24 cellular contexts compared by ENCODE assay signal in genomic region chr1:95226781-95227660, GRCh38. TPM values are rescaled to one million over a fixed set of nuclear protein-coding genes. Genes with fewer than 3 reads are reported as not detected.
DNase-seq lines count a peak whose midpoint lies in the region; ATAC-seq and TF ChIP-seq lines count a peak whose summit lies in the region.
"Had no signal": no experiment of that assay in that cellular context is flagged by ENCODE, and none has a peak within 500 bp of the region (broad histone marks: within the 10 kb centered on the region; RNA-seq: fewer than 3 reads in every experiment).

No MANE protein-coding gene starts in this region.

- no peak for TF ChIP-seq EP300 in suprapubic skin (IDR thresholded peaks at IDR 0.05)

- no peak overlapping the region for H3K4me3 Mint-ChIP-seq in osteocyte (ENCODE audit: unreplicated experiment)
- H3K4me3 Mint-ChIP-seq: activated naive CD4-positive, alpha-beta T cell treated with anti-CD3 and anti-CD28 coated beads for 36 hours; immature natural killer cell; naive B cell; stimulated activated naive CD8-positive, alpha-beta T cell treated with anti-CD3 and anti-CD28 coated beads, Interleukin-15, amount 100 ng/mL, for 72 hours; WTC11 had no signal

- H3K9me2 ChIP-seq in PC-3 (replicated peaks; ENCODE audit: low read length) = no peaks in the 10 kb centered on the region; the same call in 1 of the 2 replicates

- no peak for TF ChIP-seq POLR2A in suprapubic skin (IDR thresholded peaks at IDR 0.05)

- H3K27ac Mint-ChIP-seq in osteocyte (ENCODE audit: unreplicated experiment) = no peak overlapping the region
- H3K27ac Mint-ChIP-seq: activated naive CD4-positive, alpha-beta T cell treated with anti-CD3 and anti-CD28 coated beads for 36 hours; immature natural killer cell; naive B cell; stimulated activated naive CD8-positive, alpha-beta T cell treated with anti-CD3 and anti-CD28 coated beads, Interleukin-15, amount 100 ng/mL, for 72 hours; WTC11 had no signal

- H3K9ac ChIP-seq in PC-3 (ENCODE audit: low read length) = peak overlapping the region; percentile 51

- no peaks in the 10 kb centered on the region for H3K79me2 ChIP-seq in PC-3 (ENCODE audit: low read length)

- peak; percentile 84 for ATAC-seq in PC-3
- peak; percentile 7 to 22 for ATAC-seq in right cardiac atrium
- ATAC-seq: stimulated activated naive CD8-positive, alpha-beta T cell treated with anti-CD3 and anti-CD28 coated beads, Interleukin-15, amount 100 ng/mL, for 72 hours; WTC11 had no signal

- TF ChIP-seq CTCF in PC-3 (conservative IDR thresholded peaks at IDR 0.05; ENCODE audit: low read depth, low read length) (no peak), suprapubic skin (IDR thresholded peaks at IDR 0.05) (no peak), osteocyte (IDR thresholded peaks at IDR 0.05) (no peak)

- H3K4me3 ChIP-seq in PC-3 (ENCODE audit: low read length) (peak overlapping the region; percentile 24; the same call in 1 of the 2 replicates), right cardiac atrium (ENCODE audit: low read length) (no peak overlapping the region), suprapubic skin (no peak overlapping the region)
- H3K4me3 ChIP-seq: coronary artery, gastroesophageal sphincter had no signal

- H3K4me2 ChIP-seq in PC-3 (ENCODE audit: low read length) = peak overlapping the region; percentile 76

- H3K27me3 Mint-ChIP-seq in osteocyte (ENCODE audit: unreplicated experiment) = peaks cover 49% of the 10 kb centered on the region

- WGBS in right cardiac atrium = 47% methylated on average over 3 of the region's 3 CpGs
- 63% methylated on average over 3 of the region's 3 CpGs for WGBS in suprapubic skin

- no peaks in the 10 kb centered on the region for H3K9me3 ChIP-seq in PC-3 (ENCODE audit: low read length)
- H3K9me3 ChIP-seq in right cardiac atrium (ENCODE audit: control insufficient read depth, low read length) = no peaks in the 10 kb centered on the region
- H3K9me3 ChIP-seq in suprapubic skin = no peaks in the 10 kb centered on the region
- H3K9me3 ChIP-seq: gastroesophageal sphincter, neutrophil had no signal

- BruUV-seq in PC-3 (replicated peaks; lab: Mats Ljungman, UMichigan) = no TSS peak

- H4K20me1 ChIP-seq in PC-3 (ENCODE audit: low read length) = no peaks in the 10 kb centered on the region

- intact Hi-C loops in PC-3 (cut with micrococcal nuclease) = loop anchor here (2.0 kb wide), 1 partner anchor 24 kb away; no protein-coding TSS in a partner anchor
- intact Hi-C loops in right cardiac atrium (cut with DNase I) = no loop called here

- POLR2A ChIA-PET in PC-3 (lab: Charles Lee; ENCODE audit: unreplicated experiment) = interaction anchor here (0.6 kb wide), 1 partner anchor 31 kb away, joined by 5 read pairs; no protein-coding TSS in a partner anchor

- peaks cover 5% of the 10 kb centered on the region for H3F3A ChIP-seq in PC-3 (ENCODE audit: low read length, unreplicated experiment)

- DNase-seq in PC-3 = peak; percentile 75
- no peak for DNase-seq in caudate nucleus (lab: John Stamatoyannopoulos, UW)
- DNase-seq in right cardiac atrium = no peak
- no peak for DNase-seq in suprapubic skin (ENCODE audit: low spot score in 2 of 2)
- DNase-seq in osteocyte (ENCODE audit: extremely low spot score, unreplicated experiment) = no peak
- DNase-seq in NCI-H526 treated with DMSO at 0.1 percent for 48 hours (lab: John Stamatoyannopoulos, UW) = no peak
- DNase-seq in stimulated activated CD4-positive, alpha-beta T cell treated with anti-CD3 and anti-CD28 coated beads, Interleukin-2, amount 100 ng/mL, for 24 hours = no peak
- DNase-seq: activated naive CD4-positive, alpha-beta T cell treated with anti-CD3 and anti-CD28 coated beads for 36 hours; amniotic stem cell; DND-41; HCEC 1CT; immature natural killer cell; naive B cell; NCI-H2029; NCI-H446; NCI-H82; small intestine; stimulated activated CD8-positive, alpha-beta memory T cell treated with anti-CD3 and anti-CD28 coated beads, Interleukin-4, amount 100 ng/mL, for 48 hours; stimulated activated naive CD8-positive, alpha-beta T cell treated with anti-CD3 and anti-CD28 coated beads, Interleukin-15, amount 100 ng/mL, for 72 hours; T1000 had no signal

- H3K4me1 Mint-ChIP-seq in osteocyte (ENCODE audit: unreplicated experiment) = no peaks in the 10 kb centered on the region
- H3K4me1 Mint-ChIP-seq: immature natural killer cell; naive B cell; stimulated activated naive CD8-positive, alpha-beta T cell treated with anti-CD3 and anti-CD28 coated beads, Interleukin-15, amount 100 ng/mL, for 72 hours; WTC11 had no signal

- no peaks in the 10 kb centered on the region for H3K36me3 Mint-ChIP-seq in osteocyte (ENCODE audit: unreplicated experiment)
- H3K36me3 Mint-ChIP-seq: naive B cell, WTC11 had no signal

- H2AFZ ChIP-seq in PC-3 (ENCODE audit: low read length) = peak overlapping the region; percentile 42; the same call in 1 of the 2 replicates

- H3K36me3 ChIP-seq in PC-3 (ENCODE audit: low read depth, low read length) = no peaks in the 10 kb centered on the region
- no peaks in the 10 kb centered on the region for H3K36me3 ChIP-seq in suprapubic skin
- H3K36me3 ChIP-seq: gastroesophageal sphincter, neutrophil had no signal

- H3K9me3 Mint-ChIP-seq in osteocyte (ENCODE audit: unreplicated experiment) = no peaks in the 10 kb centered on the region
- H3K9me3 Mint-ChIP-seq: activated naive CD4-positive, alpha-beta T cell treated with anti-CD3 and anti-CD28 coated beads for 36 hours; immature natural killer cell; naive B cell; stimulated activated naive CD8-positive, alpha-beta T cell treated with anti-CD3 and anti-CD28 coated beads, Interleukin-15, amount 100 ng/mL, for 72 hours had no signal

- H3K4me1 ChIP-seq in PC-3 (ENCODE audit: insufficient read depth, low read length) (peaks cover 57% of the 10 kb centered on the region), right cardiac atrium (ENCODE audit: control insufficient read depth, insufficient read depth, low read length) (no peaks in the 10 kb centered on the region), suprapubic skin (peaks cover 7% of the 10 kb centered on the region)

- CTCF ChIA-PET in PC-3 (lab: Charles Lee) = no interaction called here

- H3K27ac ChIP-seq in PC-3 (ENCODE audit: low read length) (peak overlapping the region; percentile 87), caudate nucleus (ENCODE audit: low read depth, low read length) (peak overlapping the region; percentile 85), right cardiac atrium (ENCODE audit: low read length) (peak overlapping the region; percentile 15), suprapubic skin (peak overlapping the region; percentile 28)
- H3K27ac ChIP-seq: neutrophil had no signal

- H3K27me3 ChIP-seq in PC-3 (ENCODE audit: low read length) (no peaks in the 10 kb centered on the region), right cardiac atrium (ENCODE audit: control insufficient read depth, insufficient read depth) (no peaks in the 10 kb centered on the region), suprapubic skin (no peaks in the 10 kb centered on the region)
- H3K27me3 ChIP-seq: gastroesophageal sphincter had no signal

RNA-seq across cellular contexts. Expression of gene RWDD3, which starts 7.0 kb away (rescaled TPM):
- total RNA-seq in PC-3 (2014; rRNA removed) (10.3 and 10.4 TPM in 2 replicates), right cardiac atrium (10 to 100 TPM; 13.6 to 19.3 (median 15.9) TPM), suprapubic skin (10 to 100 TPM in 2 of 4 donors, 1 to 10 TPM in 2; 6.9 to 12.6 (median 9.4) TPM), osteocyte (13.1 and 15.5 TPM in 2 replicates)
- polyA plus RNA-seq in right cardiac atrium = 31.1 TPM

Comparison
In these comparisons a context has a peak if more than half of its experiments do, and no peak if none do; other contexts are left out.
1. H3K27ac ChIP-seq: peak in every context shown above with its lines; median percentile 87 in PC-3; 85 in caudate nucleus; 28 in suprapubic skin; 15 in right cardiac atrium.